ENCODE assay signal across 10 cellular contexts in the genomic region with DNA sequence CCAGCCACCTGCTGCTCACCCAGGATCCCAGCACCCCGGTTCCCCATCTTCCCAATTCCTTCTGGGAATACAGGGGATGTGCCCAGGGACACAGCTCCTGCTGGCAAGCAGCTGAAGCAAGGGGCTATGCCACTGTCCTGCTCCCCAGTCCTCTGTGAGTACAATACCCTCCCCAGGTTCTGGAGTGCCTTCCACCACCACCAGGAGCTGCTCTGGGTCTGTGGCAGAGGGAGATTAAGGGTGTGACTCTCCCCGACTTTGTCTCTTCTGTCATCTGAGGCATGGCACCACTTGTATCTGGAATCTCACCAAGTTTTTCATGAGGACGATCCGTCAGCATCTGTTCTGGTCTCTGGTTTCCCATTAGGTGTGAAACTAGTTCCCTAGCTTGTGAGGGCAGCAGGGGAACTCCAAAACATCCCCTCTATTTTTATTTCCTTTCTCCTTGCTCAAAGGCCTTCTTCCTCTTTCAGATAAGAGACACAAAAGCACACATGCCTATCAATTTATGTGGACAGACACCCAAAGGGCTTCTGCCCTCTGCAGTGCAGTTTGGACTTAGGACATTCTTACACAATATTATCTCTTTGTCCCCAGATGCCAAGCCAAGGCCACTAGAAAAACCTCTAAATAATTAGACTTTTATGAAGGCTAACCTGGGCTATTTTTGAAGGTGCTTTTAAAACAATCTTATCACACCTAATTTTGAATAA. TPM values are rescaled to one million over a fixed set of nuclear protein-coding genes. Genes with fewer than 3 reads are reported as not detected.
A peak's percentile ranks its signal among the peaks of the same experiment; 100 is the strongest.
DNase-seq lines count a peak whose midpoint lies in the region; ATAC-seq and TF ChIP-seq lines count a peak whose summit lies in the region.
"Had no signal": no experiment of that assay in that cellular context is flagged by ENCODE, and none has a peak within 500 bp of the region (broad histone marks: within the 10 kb centered on the region; RNA-seq: fewer than 3 reads in every experiment).

No MANE protein-coding gene starts in this region.

- peak; percentile 71 for TF ChIP-seq RAD21 in SK-N-SH (IDR thresholded peaks at IDR 0.05; ENCODE audit: low read length)

- H3K4me3 ChIP-seq in SK-N-SH (ENCODE audit: low read depth in 2 of 2, low read length in 1 of 2): no peak overlapping the region
- H3K4me3 ChIP-seq: BLaER1 treated with 17β-estradiol and CSF1 and Interleukin-3, amounts not matched to agents 10 nM and 100 nM; thoracic aorta had no signal

- TF ChIP-seq EP300 in SK-N-SH (IDR thresholded peaks at IDR 0.05; ENCODE audit: borderline replicate concordance in 1 of 2, low read depth in 1 of 2, low read length in 1 of 2): no peak

- H3K27me3 ChIP-seq in SK-N-SH (ENCODE audit: insufficient read depth): no peaks in the 10 kb centered on the region
- H3K27me3 ChIP-seq: BLaER1 treated with 17β-estradiol and CSF1 and Interleukin-3, amounts not matched to agents 10 nM and 100 nM had no signal

- H3K36me3 Mint-ChIP-seq in glutamatergic neuron (ENCODE audit: unreplicated experiment): no peaks in the 10 kb centered on the region
- H3K36me3 Mint-ChIP-seq in type B pancreatic cell: peaks cover 16% of the 10 kb centered on the region

- peaks cover 4% of the 10 kb centered on the region for H3K4me1 Mint-ChIP-seq in glutamatergic neuron (ENCODE audit: low read depth, unreplicated experiment)
- peaks cover 5% of the 10 kb centered on the region for H3K4me1 Mint-ChIP-seq in type B pancreatic cell (ENCODE audit: unreplicated experiment)

- H3K27ac Mint-ChIP-seq in glutamatergic neuron (ENCODE audit: unreplicated experiment): no peak overlapping the region
- no peak overlapping the region for H3K27ac Mint-ChIP-seq in type B pancreatic cell

- ATAC-seq in SK-N-SH treated with all-trans-retinoic acid at 6 μM for 48 hours (no peak), HG03108 (IDR thresholded peaks at IDR 0.05; ENCODE audit: unreplicated experiment) (no peak), GM19467 (IDR thresholded peaks at IDR 0.05; ENCODE audit: unreplicated experiment) (no peak), GM18517 (IDR thresholded peaks at IDR 0.05; ENCODE audit: unreplicated experiment) (no peak)

- POLR2A ChIA-PET in SK-N-SH (lab: Yijun Ruan, JAX): interaction anchor here (1.4 kb wide), 1 partner anchor 545 kb away, joined by 3 read pairs; no protein-coding TSS in a partner anchor

- TF ChIP-seq CTCF in SK-N-SH (IDR thresholded peaks at IDR 0.05) (no peak), glutamatergic neuron (IDR thresholded peaks at IDR 0.05; ENCODE audit: partially characterized antibody, unreplicated experiment) (no peak), type B pancreatic cell (conservative IDR thresholded peaks at IDR 0.05) (peak; percentile 23)

- H3F3A ChIP-seq in SK-N-SH (replicated peaks; ENCODE audit: insufficient read depth): no peaks in the 10 kb centered on the region

- H3K27ac ChIP-seq in SK-N-SH (ENCODE audit: low read depth in 2 of 2, low read length in 1 of 2): peak overlapping the region in 1 of 2 experiments; percentile 22; a peak in 1 of 4 replicates
- H3K27ac ChIP-seq: thoracic aorta had no signal

- H3K9ac ChIP-seq in SK-N-SH: no peak overlapping the region

- H3K4me2 ChIP-seq in SK-N-SH: no peak overlapping the region

- 58% methylated on average over 4 of the region's 4 CpGs for WGBS in SK-N-SH (ENCODE audit: low lambda C conversion rate)

- peaks cover 0 to 7% of the 10 kb centered on the region in 2 experiments; a peak in 2 of 4 replicates for H3K4me1 ChIP-seq in SK-N-SH (ENCODE audit: control insufficient read depth in 1 of 2, insufficient read depth in 2 of 2, low read depth in 1 of 2, low read length in 1 of 2)

- H3K9me3 Mint-ChIP-seq in glutamatergic neuron (ENCODE audit: unreplicated experiment): peaks cover 2% of the 10 kb centered on the region
- peaks cover 5% of the 10 kb centered on the region for H3K9me3 Mint-ChIP-seq in type B pancreatic cell

- no peak overlapping the region for H3K4me3 Mint-ChIP-seq in glutamatergic neuron (ENCODE audit: unreplicated experiment)
- H3K4me3 Mint-ChIP-seq in type B pancreatic cell: no peak overlapping the region

- no peaks in the 10 kb centered on the region for H3K9me2 ChIP-seq in SK-N-SH

- peaks cover 8% of the 10 kb centered on the region; the same call in 1 of the 2 replicates for H3K9me3 ChIP-seq in SK-N-SH

- H2AFZ ChIP-seq in SK-N-SH (ENCODE audit: low read depth): no peak overlapping the region

- H4K20me1 ChIP-seq in SK-N-SH (ENCODE audit: insufficient read depth): no peaks in the 10 kb centered on the region
- H4K20me1 ChIP-seq: BLaER1 treated with 17β-estradiol and CSF1 and Interleukin-3, amounts not matched to agents 10 nM and 100 nM had no signal

- H3K27me3 Mint-ChIP-seq in glutamatergic neuron (ENCODE audit: unreplicated experiment) (no peaks in the 10 kb centered on the region), type B pancreatic cell (no peaks in the 10 kb centered on the region)

- DNase-seq in SK-N-SH: peak; percentile 59
- DNase-seq in NOMO-1 treated with dmso at 0.1 percent for 144 hours (lab: John Stamatoyannopoulos, UW; ENCODE audit: unreplicated experiment): peak; percentile 8
- peak; percentile 19 for DNase-seq in glutamatergic neuron
- no peak for DNase-seq in type B pancreatic cell (ENCODE audit: extremely low spot score, unreplicated experiment)

- peaks cover 6 to 9% of the 10 kb centered on the region in 2 experiments for H3K36me3 ChIP-seq in SK-N-SH (replicated peaks in 1 of 2; ENCODE audit: control insufficient read depth in 1 of 2, insufficient read depth in 2 of 2, low read length in 1 of 2)

- H3K79me2 ChIP-seq in SK-N-SH (ENCODE audit: insufficient read depth): no peaks in the 10 kb centered on the region; the same call in 1 of the 2 replicates

- CTCF ChIA-PET in SK-N-SH (lab: Yijun Ruan, JAX): interaction anchor here (1.0 to 1.5 kb wide), 5 partner anchors 9 to 458 kb away, joined by 3 to 5 read pairs (median 4); no protein-coding TSS in a partner anchor

TF ChIP-seq in SK-N-SH, 30 proteins besides CTCF, POLR2A, EP300 and RAD21:
- TF ChIP-seq SMC3 (IDR thresholded peaks at IDR 0.05; ENCODE audit: low read depth, low read length) (peak; percentile 24; the same call in 1 of the 2 replicates), MXI1 (IDR thresholded peaks at IDR 0.05; ENCODE audit: low read depth, low read length) (peak; percentile 38; the same call in 1 of the 2 replicates)
- TF ChIP-seq, protein P1, sequence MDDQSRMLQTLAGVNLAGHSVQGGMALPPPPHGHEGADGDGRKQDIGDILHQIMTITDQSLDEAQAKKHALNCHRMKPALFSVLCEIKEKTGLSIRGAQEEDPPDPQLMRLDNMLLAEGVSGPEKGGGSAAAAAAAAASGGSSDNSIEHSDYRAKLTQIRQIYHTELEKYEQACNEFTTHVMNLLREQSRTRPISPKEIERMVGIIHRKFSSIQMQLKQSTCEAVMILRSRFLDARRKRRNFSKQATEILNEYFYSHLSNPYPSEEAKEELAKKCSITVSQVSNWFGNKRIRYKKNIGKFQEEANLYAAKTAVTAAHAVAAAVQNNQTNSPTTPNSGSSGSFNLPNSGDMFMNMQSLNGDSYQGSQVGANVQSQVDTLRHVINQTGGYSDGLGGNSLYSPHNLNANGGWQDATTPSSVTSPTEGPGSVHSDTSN (IDR thresholded peaks at IDR 0.05): no peak

TF ChIP-seq in SK-N-SH treated with all-trans-retinoic acid at 6 μM for 48 hours, 23 proteins besides CTCF, POLR2A, EP300 and RAD21 (continues in another document):
- TF ChIP-seq CSDC2 (CRISPR knock-in tag; IDR thresholded peaks at IDR 0.05): no peak
- TF ChIP-seq GLIS3 (CRISPR knock-in tag; IDR thresholded peaks at IDR 0.05): no peak
- TF ChIP-seq ISL1 (CRISPR knock-in tag; IDR thresholded peaks at IDR 0.05): no peak
- TF ChIP-seq, protein P2, sequence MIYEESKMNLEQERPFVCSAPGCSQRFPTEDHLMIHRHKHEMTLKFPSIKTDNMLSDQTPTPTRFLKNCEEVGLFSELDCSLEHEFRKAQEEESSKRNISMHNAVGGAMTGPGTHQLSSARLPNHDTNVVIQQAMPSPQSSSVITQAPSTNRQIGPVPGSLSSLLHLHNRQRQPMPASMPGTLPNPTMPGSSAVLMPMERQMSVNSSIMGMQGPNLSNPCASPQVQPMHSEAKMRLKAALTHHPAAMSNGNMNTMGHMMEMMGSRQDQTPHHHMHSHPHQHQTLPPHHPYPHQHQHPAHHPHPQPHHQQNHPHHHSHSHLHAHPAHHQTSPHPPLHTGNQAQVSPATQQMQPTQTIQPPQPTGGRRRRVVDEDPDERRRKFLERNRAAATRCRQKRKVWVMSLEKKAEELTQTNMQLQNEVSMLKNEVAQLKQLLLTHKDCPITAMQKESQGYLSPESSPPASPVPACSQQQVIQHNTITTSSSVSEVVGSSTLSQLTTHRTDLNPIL (CRISPR knock-in tag; IDR thresholded peaks at IDR 0.05; ENCODE audit: low read depth): no peak
- TF ChIP-seq PPARA (CRISPR knock-in tag; IDR thresholded peaks at IDR 0.05; ENCODE audit: borderline replicate concordance): no peak
- TF ChIP-seq SNAI2 (CRISPR knock-in tag; IDR thresholded peaks at IDR 0.05): no peak
- TF ChIP-seq OSR1 (CRISPR knock-in tag; IDR thresholded peaks at IDR 0.05): no peak
- no peak for TF ChIP-seq ZNF565 (CRISPR knock-in tag; conservative IDR thresholded peaks at IDR 0.05; ENCODE audit: low read depth)
- no peak for TF ChIP-seq ZFP30 (CRISPR knock-in tag; IDR thresholded peaks at IDR 0.05)
- no peak for TF ChIP-seq ZFP3 (CRISPR knock-in tag; IDR thresholded peaks at IDR 0.05)
- TF ChIP-seq ARNTL (CRISPR knock-in tag; IDR thresholded peaks at IDR 0.05; ENCODE audit: borderline replicate concordance, low read depth): no peak
- TF ChIP-seq, protein P3, sequence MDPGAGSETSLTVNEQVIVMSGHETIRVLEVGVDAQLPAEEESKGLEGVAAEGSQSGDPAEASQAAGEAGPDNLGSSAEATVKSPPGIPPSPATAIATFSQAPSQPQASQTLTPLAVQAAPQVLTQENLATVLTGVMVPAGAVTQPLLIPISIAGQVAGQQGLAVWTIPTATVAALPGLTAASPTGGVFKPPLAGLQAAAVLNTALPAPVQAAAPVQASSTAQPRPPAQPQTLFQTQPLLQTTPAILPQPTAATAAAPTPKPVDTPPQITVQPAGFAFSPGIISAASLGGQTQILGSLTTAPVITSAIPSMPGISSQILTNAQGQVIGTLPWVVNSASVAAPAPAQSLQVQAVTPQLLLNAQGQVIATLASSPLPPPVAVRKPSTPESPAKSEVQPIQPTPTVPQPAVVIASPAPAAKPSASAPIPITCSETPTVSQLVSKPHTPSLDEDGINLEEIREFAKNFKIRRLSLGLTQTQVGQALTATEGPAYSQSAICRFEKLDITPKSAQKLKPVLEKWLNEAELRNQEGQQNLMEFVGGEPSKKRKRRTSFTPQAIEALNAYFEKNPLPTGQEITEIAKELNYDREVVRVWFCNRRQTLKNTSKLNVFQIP (CRISPR knock-in tag; IDR thresholded peaks at IDR 0.05; ENCODE audit: borderline replicate concordance, low read depth): no peak
- TF ChIP-seq RARB (CRISPR knock-in tag; IDR thresholded peaks at IDR 0.05): no peak
- TF ChIP-seq ZC3H10 (CRISPR knock-in tag; IDR thresholded peaks at IDR 0.05): no peak

RNA-seq across cellular contexts. Expression of a gene that starts 26.8 kb away (rescaled TPM):
- polyA plus RNA-seq in SK-N-SH (2012; rRNA removed): 26.5 and 32.1 TPM in 2 replicates
- polyA plus RNA-seq in SK-N-SH (2012; cell fraction: cytosol; rRNA removed): 33.4 and 43.3 TPM in 2 replicates
- 10.8 and 15.8 TPM in 2 replicates for polyA plus RNA-seq in SK-N-SH (2012; cell fraction: nucleus; rRNA removed)
- 6.9 TPM for total RNA-seq in glutamatergic neuron (ENCODE audit: unreplicated experiment)
- total RNA-seq in type B pancreatic cell (ENCODE audit: low replicate concordance): 43.2 and 63.3 TPM in 2 replicates
